ENCODE assay signal across 15 cellular contexts in genomic region chr10:86348321-86349210, GRCh38. TPM values are rescaled to one million over a fixed set of nuclear protein-coding genes. Genes with fewer than 3 reads are reported as not detected.
DNase-seq lines count a peak whose midpoint lies in the region; ATAC-seq and TF ChIP-seq lines count a peak whose summit lies in the region.
"Had no signal": no experiment of that assay in that cellular context is flagged by ENCODE, and none has a peak within 500 bp of the region (broad histone marks: within the 10 kb centered on the region; RNA-seq: fewer than 3 reads in every experiment).

No MANE protein-coding gene starts in this region.

- H3K79me1 ChIP-seq in H9 (ENCODE audit: insufficient read depth, low read depth, low read length, poor library complexity, severe bottlenecking): no peaks in the 10 kb centered on the region

- TF ChIP-seq CTCF in AG09309 (IDR thresholded peaks at IDR 0.05; ENCODE audit: control insufficient read depth, insufficient read depth, low read depth, low read length, missing control alignments) (peak; percentile 25), H9 (conservative IDR thresholded peaks at IDR 0.05) (peak; percentile 27; the same call in 1 of the 3 replicates), coronary artery (IDR thresholded peaks at IDR 0.05) (no peak)

- H3K4me3 ChIP-seq in AG09309 (ENCODE audit: control insufficient read depth, low read depth, low read length) (no peak overlapping the region), coronary artery (no peak overlapping the region)
- H3K4me3 ChIP-seq: gastrocnemius medialis, lung, ovary had no signal

- H3K27ac Mint-ChIP-seq in H9: no peak overlapping the region; a peak in 1 of 7 replicates
- no peak overlapping the region for H3K27ac Mint-ChIP-seq in activated CD8-positive, alpha-beta T cell treated with anti-CD3 and anti-CD28 coated beads, Interleukin-2, amount 10 ng/mL, durations not matched to agents 7 days and 5 days
- H3K27ac Mint-ChIP-seq: activated naive CD8-positive, alpha-beta T cell; stimulated activated naive B cell treated with anti-CD40 and anti-IgM and Interleukin-4, amounts not matched to agents 10 μg/mL and 1 μg/mL and 100 μg/mL, for 72 hours had no signal

- H3K4me2 ChIP-seq in H9 (ENCODE audit: insufficient read depth, insufficient read length, low read length): no peak overlapping the region

- H2BK20ac ChIP-seq in H9 (ENCODE audit: low read depth, low read length, poor library complexity, severe bottlenecking): no peak overlapping the region

- no peak overlapping the region for H3K14ac ChIP-seq in H9 (ENCODE audit: insufficient read depth, low read length)

- no peak overlapping the region for H2AK5ac ChIP-seq in H9 (ENCODE audit: insufficient read length, low read length)

- H3K9me3 Mint-ChIP-seq in H9: no peaks in the 10 kb centered on the region; a peak in 2 of 5 replicates
- no peaks in the 10 kb centered on the region for H3K9me3 Mint-ChIP-seq in activated CD8-positive, alpha-beta T cell treated with anti-CD3 and anti-CD28 coated beads, Interleukin-2, amount 10 ng/mL, durations not matched to agents 7 days and 5 days (ENCODE audit: insufficient read depth)

- no peak overlapping the region for H2BK5ac ChIP-seq in H9 (ENCODE audit: insufficient read length, low read length)

- H3T11ph ChIP-seq in H9 (ENCODE audit: low read length): no peak overlapping the region

- peaks cover 10 to 12% of the 10 kb centered on the region in 2 experiments for H3K4me1 Mint-ChIP-seq in H9
- H3K4me1 Mint-ChIP-seq in activated CD8-positive, alpha-beta T cell treated with anti-CD3 and anti-CD28 coated beads, Interleukin-2, amount 10 ng/mL, durations not matched to agents 7 days and 5 days (ENCODE audit: low read depth): peaks cover 19% of the 10 kb centered on the region
- H3K4me1 Mint-ChIP-seq: stimulated activated naive B cell treated with anti-CD40 and anti-IgM and Interleukin-4, amounts not matched to agents 10 μg/mL and 1 μg/mL and 100 μg/mL, for 72 hours had no signal

- POLR2A ChIA-PET in activated CD8-positive, alpha-beta T cell treated with anti-CD3 and anti-CD28 coated beads, Interleukin-2, amount 10 ng/mL, durations not matched to agents 7 days and 5 days (lab: Charles Lee): no interaction called here

- H3K23me2 ChIP-seq in H9 (ENCODE audit: insufficient read length, low read depth, low read length, poor library complexity, severe bottlenecking): no peaks in the 10 kb centered on the region

- no peak overlapping the region for H3K23ac ChIP-seq in H9 (ENCODE audit: insufficient read length, low read depth, low read length)

- DNase-seq in AG09309 (ENCODE audit: low read depth) (no peak), H9 (peak; percentile 59), dermis blood vessel endothelial cell (peak; percentile 18), medulla oblongata (ENCODE audit: extremely low spot score) (peak; percentile 67), activated gamma-delta T cell (lab: John Stamatoyannopoulos, UW) (no peak), coronary artery (ENCODE audit: low spot score) (no peak), OCI-M2 (lab: John Stamatoyannopoulos, UW; ENCODE audit: unreplicated experiment) (no peak)
- no peak for DNase-seq in activated CD8-positive, alpha-beta T cell treated with anti-CD3 and anti-CD28 coated beads, Interleukin-2, amount 10 ng/mL, durations not matched to agents 7 days and 5 days
- DNase-seq: gastrocnemius medialis; NCI-H2171 treated with DMSO at 0.1 percent for 48 hours; stimulated activated naive B cell treated with anti-CD40 and anti-IgM and Interleukin-4, amounts not matched to agents 10 μg/mL and 1 μg/mL and 100 μg/mL, for 72 hours had no signal

- H4K8ac ChIP-seq in H9 (replicated peaks; ENCODE audit: insufficient read length, low read depth, low read length): no peak overlapping the region

- H2BK15ac ChIP-seq in H9 (ENCODE audit: low read depth, low read length): no peak overlapping the region

- H4K5ac ChIP-seq in H9 (ENCODE audit: insufficient read length, low read depth, low read length): no peak overlapping the region

- peaks cover 21% of the 10 kb centered on the region for H3K27me3 Mint-ChIP-seq in H9 (ENCODE audit: low read depth)
- no peaks in the 10 kb centered on the region for H3K27me3 Mint-ChIP-seq in activated CD8-positive, alpha-beta T cell treated with anti-CD3 and anti-CD28 coated beads, Interleukin-2, amount 10 ng/mL, durations not matched to agents 7 days and 5 days (ENCODE audit: low read depth)
- H3K27me3 Mint-ChIP-seq: activated naive CD8-positive, alpha-beta T cell had no signal

- no peak overlapping the region for H3K56ac ChIP-seq in H9 (ENCODE audit: insufficient read length, low read depth, low read length)

- H3K9ac ChIP-seq in H9 (ENCODE audit: extremely low read depth, insufficient read length, low read length): no peak overlapping the region

- no peak overlapping the region for H3K4me3 Mint-ChIP-seq in H9
- H3K4me3 Mint-ChIP-seq in activated CD8-positive, alpha-beta T cell treated with anti-CD3 and anti-CD28 coated beads, Interleukin-2, amount 10 ng/mL, durations not matched to agents 7 days and 5 days: no peak overlapping the region
- H3K4me3 Mint-ChIP-seq: activated naive CD8-positive, alpha-beta T cell; stimulated activated naive B cell treated with anti-CD40 and anti-IgM and Interleukin-4, amounts not matched to agents 10 μg/mL and 1 μg/mL and 100 μg/mL, for 72 hours had no signal

- H2BK12ac ChIP-seq in H9 (ENCODE audit: insufficient read length, low read depth, low read length): no peak overlapping the region

- WGBS in H9 (ENCODE audit: extremely low coverage, insufficient read length, low lambda C conversion rate): no CpG with 5 or more reads among the region's 23 CpGs

- CTCF ChIA-PET in activated CD8-positive, alpha-beta T cell treated with anti-CD3 and anti-CD28 coated beads, Interleukin-2, amount 10 ng/mL, durations not matched to agents 7 days and 5 days (lab: Charles Lee): interaction anchor here (1.0 kb wide), 1 partner anchor 27 kb away, joined by 3 read pairs; no protein-coding TSS in a partner anchor

- no peaks in the 10 kb centered on the region; a peak in 1 of 7 replicates for H3K36me3 Mint-ChIP-seq in H9 (ENCODE audit: insufficient read depth in 1 of 3, low read depth in 3 of 3)
- no peaks in the 10 kb centered on the region for H3K36me3 Mint-ChIP-seq in activated CD8-positive, alpha-beta T cell treated with anti-CD3 and anti-CD28 coated beads, Interleukin-2, amount 10 ng/mL, durations not matched to agents 7 days and 5 days (ENCODE audit: low read depth)
- H3K36me3 Mint-ChIP-seq: activated naive CD8-positive, alpha-beta T cell; stimulated activated naive B cell treated with anti-CD40 and anti-IgM and Interleukin-4, amounts not matched to agents 10 μg/mL and 1 μg/mL and 100 μg/mL, for 72 hours had no signal

- no peak overlapping the region for H4K91ac ChIP-seq in H9 (ENCODE audit: insufficient read length, low read depth, low read length)

- no peak overlapping the region for H2BK120ac ChIP-seq in H9 (ENCODE audit: low read depth, low read length, poor library complexity, severe bottlenecking)

- H3K27me3 ChIP-seq in H9 (ENCODE audit: insufficient read depth, low read length): no peaks in the 10 kb centered on the region
- H3K27me3 ChIP-seq: ovary had no signal

- no peak overlapping the region for H3K27ac ChIP-seq in H9 (ENCODE audit: insufficient read length, low read depth, low read length)
- H3K27ac ChIP-seq in coronary artery: no peak overlapping the region
- H3K27ac ChIP-seq: gastrocnemius medialis, HL-60, ovary had no signal

- no peak overlapping the region for H3K18ac ChIP-seq in H9 (ENCODE audit: insufficient read length, low read depth, low read length)

- H3K4ac ChIP-seq in H9 (ENCODE audit: low read depth, low read length): no peak overlapping the region

- H4K20me1 ChIP-seq in H9 (ENCODE audit: control insufficient read depth, insufficient read depth, insufficient read length): no peaks in the 10 kb centered on the region

- H2AFZ ChIP-seq in H9 (ENCODE audit: low read length): no peak overlapping the region

- no peaks in the 10 kb centered on the region for H3K4me1 ChIP-seq in H9 (ENCODE audit: insufficient read depth, low read length)
- H3K4me1 ChIP-seq: gastrocnemius medialis had no signal

- H3K79me2 ChIP-seq in H9 (ENCODE audit: insufficient read depth, low read length): no peaks in the 10 kb centered on the region

- no peak for ATAC-seq in activated CD8-positive, alpha-beta T cell treated with anti-CD3 and anti-CD28 coated beads, Interleukin-2, amount 10 ng/mL, durations not matched to agents 7 days and 5 days
- ATAC-seq: gastrocnemius medialis had no signal

- H3K9me3 ChIP-seq in H9 (ENCODE audit: control insufficient read depth, low read depth, low read length): no peaks in the 10 kb centered on the region
- H3K9me3 ChIP-seq: gastrocnemius medialis, ovary had no signal

RNA-seq across cellular contexts. Expression of gene GRID1, which starts 18.0 kb away (rescaled TPM):
- total RNA-seq in H9 (2021) (0.35 TPM in 1 of 2 replicates, not detected in the other), dermis blood vessel endothelial cell (not detected in 2 replicates)
- not detected for total RNA-seq in activated CD8-positive, alpha-beta T cell treated with anti-CD3 and anti-CD28 coated beads, Interleukin-2, amount 10 ng/mL, durations not matched to agents 7 days and 5 days

Comparison
In these comparisons a context has a peak if more than half of its experiments do, and no peak if none do; other contexts are left out.
1. DNase-seq: peak in H9 (single experiment), dermis blood vessel endothelial cell (single experiment) and medulla oblongata (single experiment); none in AG09309 (single experiment), activated gamma-delta T cell (single experiment), activated CD8-positive, alpha-beta T cell treated with anti-CD3 and anti-CD28 coated beads, Interleukin-2, amount 10 ng/mL, durations not matched to agents 7 days and 5 days (single experiment), coronary artery (single experiment) and OCI-M2 (single experiment).